ENCODE assay signal across 8 cellular contexts in genomic region chr22:22558972-22559603, GRCh38. TPM values are rescaled to one million over a fixed set of nuclear protein-coding genes. Genes with fewer than 3 reads are reported as not detected.
DNase-seq lines count a peak whose midpoint lies in the region; ATAC-seq, FAIRE-seq and TF ChIP-seq lines count a peak whose summit lies in the region.

Gene PRAME (minus strand): TSS chr22:22559265. CDS start chr22:22556832, 2,433 bp downstream.

- WGBS in heart left ventricle, 4 donors = 49 to 69% (median 54%) methylated on average over 24 to 32 of the region's 32 CpGs

- peak in 1 of 2 donors; percentile 17 for TF ChIP-seq POLR2A in heart left ventricle (IDR thresholded peaks at IDR 0.05)

- no peak within 1 kb of the TSS for H3K27ac ChIP-seq in heart left ventricle

- no peak for ATAC-seq in heart left ventricle
- ATAC-seq in HG02981 (IDR thresholded peaks at IDR 0.05; ENCODE audit: unreplicated experiment) = no peak
- ATAC-seq in HG03159 (IDR thresholded peaks at IDR 0.05; ENCODE audit: unreplicated experiment) = no peak

- peak in 11 of 12 donors; percentile 14 to 63 (median 34) for TF ChIP-seq CTCF in heart left ventricle (IDR thresholded peaks at IDR 0.05)

- FAIRE-seq in RCC 7860 (lab: Jason Lieb, UNC) = no peak

- no peaks in the 10 kb centered on the region for H3K36me3 ChIP-seq in heart left ventricle

- intact Hi-C loops in heart left ventricle (cut with DNase I) = no loop called here

- no peaks in the 10 kb centered on the region for H3K27me3 ChIP-seq in heart left ventricle

- H3K9me3 ChIP-seq in heart left ventricle = no peaks in the 10 kb centered on the region

- H3K4me3 ChIP-seq in heart left ventricle = no peak within 1 kb of the TSS

- DNase-seq in DMS53 treated with DMSO at 0.1 percent for 48 hours (lab: John Stamatoyannopoulos, UW; ENCODE audit: unreplicated experiment) = peak; percentile 34
- DNase-seq in Kasumi-1 (lab: John Stamatoyannopoulos, UW) = peak; percentile 84 to 90
- DNase-seq in RCC 7860 (ENCODE audit: low spot score) = peak; percentile 68
- DNase-seq in activated T-cell treated with anti-CD3 and anti-CD28 coated beads, Interleukin-2, amount 50 U/mL, for 1 hour = peak; percentile 67
- DNase-seq in heart left ventricle = peak in 4 of 5 donors; percentile 25 to 80 (median 44)
- peak; percentile 81 to 84 (median 82) for DNase-seq in stimulated activated CD4-positive, alpha-beta T cell treated with anti-CD3 and anti-CD28 coated beads, Interleukin-12 subunit alpha, Interleukin-12 subunit beta, amount 100 ng/mL, for 48 hours (ENCODE audit: low read depth in 2 of 3, low spot score in 1 of 3)

- peaks cover 0 to 7% (median 0%) of the 10 kb centered on the region in 12 donors for H3K4me1 ChIP-seq in heart left ventricle

RNA-seq across cellular contexts. Expression of gene PRAME, which starts in this region (rescaled TPM):
- total RNA-seq in heart left ventricle = under 1 TPM in 1 of 9 donors, not detected in 8; 0.59 TPM
- polyA plus RNA-seq in heart left ventricle = under 1 TPM in 1 of 2 donors, not detected in 1; 0.23 TPM

Comparison
In these comparisons a context has a peak if more than half of its experiments do, and no peak if none do; other contexts are left out.
1. Peak in DNase-seq in heart left ventricle; RNA of the gene not detected or under 1 TPM.
2. DNase-seq: peak in every context shown above with its lines; median percentile 87 in Kasumi-1; 82 in stimulated activated CD4-positive, alpha-beta T cell treated with anti-CD3 and anti-CD28 coated beads, Interleukin-12 subunit alpha, Interleukin-12 subunit beta, amount 100 ng/mL, for 48 hours; 68 in RCC 7860; 67 in activated T-cell treated with anti-CD3 and anti-CD28 coated beads, Interleukin-2, amount 50 U/mL, for 1 hour; 44 in heart left ventricle; 34 in DMS53 treated with DMSO at 0.1 percent for 48 hours.